8 cellular contexts compared by ENCODE assay signal in the genomic region with DNA sequence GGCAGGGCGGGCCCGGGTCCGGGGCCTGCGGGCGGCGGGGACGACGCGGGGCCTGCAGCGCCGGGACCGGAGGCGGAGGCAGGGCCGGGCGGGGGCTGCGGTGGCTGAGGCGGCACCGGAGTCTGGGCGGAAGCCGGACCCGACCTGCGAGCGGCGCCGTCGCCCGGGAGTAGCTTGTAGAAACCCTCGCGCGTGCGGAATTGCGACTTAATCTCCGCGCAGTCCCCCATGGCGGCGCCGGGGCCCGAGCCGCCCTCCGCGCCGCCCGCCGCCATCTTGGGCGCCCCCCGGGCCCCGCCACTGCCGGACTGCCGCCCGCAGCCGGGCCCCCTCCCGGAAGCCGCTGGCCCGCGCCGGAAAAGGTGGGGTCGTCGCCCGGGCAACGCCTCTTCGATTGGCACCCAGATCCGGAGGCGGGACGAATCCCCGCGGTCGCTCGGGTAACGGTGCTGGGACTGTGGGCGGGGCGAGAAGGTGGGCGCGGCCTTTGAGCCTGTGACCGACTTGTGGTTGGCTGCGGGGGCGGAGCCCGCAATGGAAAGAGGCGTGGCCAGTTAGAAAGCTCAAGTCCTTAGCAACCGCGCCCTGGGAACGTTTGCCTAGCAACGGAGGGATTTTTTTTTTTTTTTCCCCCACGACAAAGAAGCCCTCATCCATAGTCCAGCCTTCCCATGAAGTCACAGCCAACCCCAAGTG. TPM values are rescaled to one million over a fixed set of nuclear protein-coding genes. Genes with fewer than 3 reads are reported as not detected.
DNase-seq lines count a peak whose midpoint lies in the region; ATAC-seq, FAIRE-seq and TF ChIP-seq lines count a peak whose summit lies in the region.

A gene with protein sequence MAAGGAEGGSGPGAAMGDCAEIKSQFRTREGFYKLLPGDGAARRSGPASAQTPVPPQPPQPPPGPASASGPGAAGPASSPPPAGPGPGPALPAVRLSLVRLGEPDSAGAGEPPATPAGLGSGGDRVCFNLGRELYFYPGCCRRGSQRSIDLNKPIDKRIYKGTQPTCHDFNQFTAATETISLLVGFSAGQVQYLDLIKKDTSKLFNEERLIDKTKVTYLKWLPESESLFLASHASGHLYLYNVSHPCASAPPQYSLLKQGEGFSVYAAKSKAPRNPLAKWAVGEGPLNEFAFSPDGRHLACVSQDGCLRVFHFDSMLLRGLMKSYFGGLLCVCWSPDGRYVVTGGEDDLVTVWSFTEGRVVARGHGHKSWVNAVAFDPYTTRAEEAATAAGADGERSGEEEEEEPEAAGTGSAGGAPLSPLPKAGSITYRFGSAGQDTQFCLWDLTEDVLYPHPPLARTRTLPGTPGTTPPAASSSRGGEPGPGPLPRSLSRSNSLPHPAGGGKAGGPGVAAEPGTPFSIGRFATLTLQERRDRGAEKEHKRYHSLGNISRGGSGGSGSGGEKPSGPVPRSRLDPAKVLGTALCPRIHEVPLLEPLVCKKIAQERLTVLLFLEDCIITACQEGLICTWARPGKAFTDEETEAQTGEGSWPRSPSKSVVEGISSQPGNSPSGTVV (minus strand): TSS at position 364 of the 696 bp plus-strand sequence. CDS start 89 bp downstream, at position 275.

- peak within 1 kb of the TSS; percentile 82 for H3K4me3 ChIP-seq in NT2/D1 (ENCODE audit: insufficient read length, low read depth)

- FAIRE-seq in endometrium (lab: Jason Lieb, UNC): peak; percentile 93

- TF ChIP-seq CTCF in mesothelial cell of epicardium (IDR thresholded peaks at IDR 0.05; ENCODE audit: unreplicated experiment): no peak

- ATAC-seq in GM21367 (IDR thresholded peaks at IDR 0.05; ENCODE audit: unreplicated experiment): peak; percentile 87

- no peaks in the 10 kb centered on the region for H3K9me3 Mint-ChIP-seq in mesothelial cell of epicardium

- H3K27me3 Mint-ChIP-seq in mesothelial cell of epicardium (ENCODE audit: low read depth): no peaks in the 10 kb centered on the region

- peak within 1 kb of the TSS; percentile 91 for H3K4me3 Mint-ChIP-seq in mesothelial cell of epicardium

- H3K36me3 ChIP-seq in NT2/D1 (ENCODE audit: insufficient read depth, insufficient read length, low read length): peaks cover 27% of the 10 kb centered on the region

- H3K4me1 ChIP-seq in NT2/D1 (ENCODE audit: insufficient read depth, insufficient read length): peaks cover 5% of the 10 kb centered on the region

- H3K36me3 Mint-ChIP-seq in mesothelial cell of epicardium: peaks cover 13% of the 10 kb centered on the region

- peak within 1 kb of the TSS; percentile 92 for H3K9ac ChIP-seq in NT2/D1 (ENCODE audit: insufficient read length, low read depth)

- DNase-seq in COLO829 (ENCODE audit: low spot score) (peak; percentile 97), HUDEP-2 (lab: John Stamatoyannopoulos, UW; ENCODE audit: unreplicated experiment in 76 of 76) (peak; percentile 70 to 100 (median 100)), NT2/D1 (ENCODE audit: low read depth, low spot score) (peak; percentile 95), mesothelial cell of epicardium (ENCODE audit: low spot score in 2 of 2, unreplicated experiment in 2 of 2) (peak; percentile 99 to 100)
- DNase-seq in activated CD8-positive, alpha-beta memory T cell treated with anti-CD3 and anti-CD28 coated beads, Interleukin-2, amount 50 U/mL, for 24 hours (ENCODE audit: extremely low read depth): peak; percentile 99
- peak; percentile 99 for DNase-seq in stimulated activated CD8-positive, alpha-beta memory T cell treated with anti-CD3 and anti-CD28 coated beads, Interleukin-15, amount 100 ng/mL, for 48 hours (ENCODE audit: low read depth in 2 of 2)

- H3K27me3 ChIP-seq in NT2/D1 (ENCODE audit: insufficient read depth, insufficient read length): no peaks in the 10 kb centered on the region

- peaks cover 21% of the 10 kb centered on the region for H3K4me1 Mint-ChIP-seq in mesothelial cell of epicardium

- peak within 1 kb of the TSS; percentile 90 for H3K27ac Mint-ChIP-seq in mesothelial cell of epicardium

- no peaks in the 10 kb centered on the region for H3K9me3 ChIP-seq in NT2/D1 (ENCODE audit: insufficient read depth, low read length)

RNA-seq across cellular contexts. Expression of the gene that starts here (rescaled TPM):
- total RNA-seq in mesothelial cell of epicardium: 109 to 120 TPM (median 116 TPM) in 3 replicates

Comparison
In these comparisons a context has a peak if more than half of its experiments do, and no peak if none do; other contexts are left out.
1. Peak in every context shown above with its lines: DNase-seq, ATAC-seq and H3K4me3 ChIP-seq.